In the genomic region with DNA sequence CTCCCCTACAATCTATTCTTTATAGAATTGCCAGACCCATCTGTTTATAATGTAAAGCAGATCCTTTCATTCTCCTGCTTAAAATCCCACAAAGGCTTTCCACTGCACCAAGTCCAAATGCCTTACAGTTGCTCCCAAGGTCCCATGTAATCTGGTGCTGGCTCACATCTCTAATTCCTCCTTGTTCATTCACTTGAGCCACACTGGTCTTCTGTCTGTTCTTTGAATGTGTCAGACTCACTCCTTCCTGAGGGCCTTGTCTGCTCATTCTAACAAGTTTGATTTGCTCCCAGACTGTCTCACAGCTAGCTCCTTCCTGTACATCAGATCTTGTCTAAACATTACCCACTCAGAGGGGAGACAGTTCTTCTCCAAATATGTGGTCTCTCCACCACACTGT, we compare ENCODE assay signal across 20 cellular contexts. TPM values are rescaled to one million over a fixed set of nuclear protein-coding genes. Genes with fewer than 3 reads are reported as not detected.
A peak's percentile ranks its signal among the peaks of the same experiment; 100 is the strongest.
DNase-seq lines count a peak whose midpoint lies in the region; ATAC-seq and TF ChIP-seq lines count a peak whose summit lies in the region.
"Had no signal": no experiment of that assay in that cellular context is flagged by ENCODE, and none has a peak within 500 bp of the region (broad histone marks: within the 10 kb centered on the region; RNA-seq: fewer than 3 reads in every experiment).

No MANE protein-coding gene starts in this region.

- no peaks in the 10 kb centered on the region for H4K20me1 ChIP-seq in smooth muscle cell (ENCODE audit: low read depth)

- DNase-seq in HT1080 (ENCODE audit: low read depth) (peak; percentile 50), adipocyte (ENCODE audit: low read depth) (peak; percentile 33), fibroblast of peridontal ligament (ENCODE audit: extremely low read depth) (peak; percentile 82), smooth muscle cell (lab: John Stamatoyannopoulos, UW; ENCODE audit: unreplicated experiment) (no peak), NCI-H748 (lab: John Stamatoyannopoulos, UW; ENCODE audit: unreplicated experiment) (no peak), NCI-H446 treated with DMSO at 0.1 percent for 48 hours (lab: John Stamatoyannopoulos, UW) (no peak)
- no peak for DNase-seq in activated CD8-positive, alpha-beta memory T cell treated with anti-CD3 and anti-CD28 coated beads, Interleukin-2, amount 50 U/mL, for 4 hours
- DNase-seq: CD8-positive, alpha-beta T cell; DMS79; NCI-H1048; NCI-H146; NCI-H2081 treated with DMSO at 0.1 percent for 48 hours; NCI-H2227 treated with DMSO at 0.1 percent for 48 hours; NCI-H524 treated with DMSO at 0.1 percent for 48 hours; RPMI8226; SJCRH30 had no signal

- peaks cover 19% of the 10 kb centered on the region for H3F3A ChIP-seq in smooth muscle cell (ENCODE audit: low read depth)

- peaks cover 6% of the 10 kb centered on the region for H3K9me3 ChIP-seq in adipocyte (ENCODE audit: control insufficient read depth, low read length)
- H3K9me3 ChIP-seq in smooth muscle cell (replicated peaks; ENCODE audit: low read depth), result no peaks in the 10 kb centered on the region
- H3K9me3 ChIP-seq: SJCRH30 had no signal

- H3K79me2 ChIP-seq in smooth muscle cell (ENCODE audit: low read depth), result no peaks in the 10 kb centered on the region

- no peak overlapping the region for H3K4me3 ChIP-seq in adipocyte (ENCODE audit: low read length)
- H3K4me3 ChIP-seq in smooth muscle cell, result no peak overlapping the region
- H3K4me3 ChIP-seq: GM12878, GM23338, SJCRH30 had no signal

- H2AFZ ChIP-seq in smooth muscle cell (ENCODE audit: low read depth), result no peak overlapping the region
- H2AFZ ChIP-seq: GM23338 had no signal

- no peak for TF ChIP-seq CTCF in smooth muscle cell (IDR thresholded peaks at IDR 0.05; ENCODE audit: borderline replicate concordance, insufficient read depth, poor library complexity, severe bottlenecking)

- H3K4me2 ChIP-seq in smooth muscle cell, result peak overlapping the region; percentile 75
- H3K4me2 ChIP-seq: GM23338, KMS-11 had no signal

- no peaks in the 10 kb centered on the region for H3K36me3 ChIP-seq in adipocyte (ENCODE audit: control insufficient read depth, insufficient read depth, low read length, severe bottlenecking)
- no peaks in the 10 kb centered on the region for H3K36me3 ChIP-seq in smooth muscle cell (ENCODE audit: low read depth)
- H3K36me3 ChIP-seq: SJCRH30 had no signal

- H3K4me1 ChIP-seq in adipocyte (ENCODE audit: control insufficient read depth, insufficient read depth, low read length) (peaks cover 4% of the 10 kb centered on the region), smooth muscle cell (ENCODE audit: low read depth) (peaks cover 7% of the 10 kb centered on the region)

- H3K9ac ChIP-seq in adipocyte (ENCODE audit: low read length) (no peak overlapping the region), smooth muscle cell (ENCODE audit: low read depth) (no peak overlapping the region)
- H3K9ac ChIP-seq: KMS-11 had no signal

- H3K27ac ChIP-seq in smooth muscle cell (ENCODE audit: low read depth), result peak overlapping the region; percentile 98
- H3K27ac ChIP-seq: KMS-11, SJCRH30 had no signal

- no peak for ATAC-seq in HG02840 (IDR thresholded peaks at IDR 0.05; ENCODE audit: low FRiP score, unreplicated experiment)
- ATAC-seq: CD8-positive, alpha-beta T cell; GM12878; GM23338 had no signal

- H3K27me3 ChIP-seq in adipocyte (replicated peaks; ENCODE audit: control insufficient read depth, insufficient read depth, low read length), result no peaks in the 10 kb centered on the region
- no peaks in the 10 kb centered on the region for H3K27me3 ChIP-seq in smooth muscle cell (ENCODE audit: low read depth)
- H3K27me3 ChIP-seq: SJCRH30 had no signal

RNA-seq across cellular contexts. Expression of a gene that starts 38.9 kb away (rescaled TPM):
- total RNA-seq in HT1080 (2014; rRNA removed; shearing (Covaris generic)), result 7.1 and 7.7 TPM in 2 replicates
- polyA plus RNA-seq in HT1080 (2015; cell fraction: cytosol; rRNA removed), result 1.9 TPM in 2 replicates
- polyA plus RNA-seq in HT1080 (2015; cell fraction: nucleus; rRNA removed), result 0.94 and 1.1 TPM in 2 replicates
- 1.4 and 2.4 TPM in 2 replicates for total RNA-seq in smooth muscle cell
- 5.5 and 6.9 TPM in 2 replicates for polyA plus RNA-seq in smooth muscle cell

Comparison
In these comparisons a context has a peak if more than half of its experiments do, and no peak if none do; other contexts are left out.
1. DNase-seq: peak in HT1080 (single experiment), adipocyte (single experiment) and fibroblast of peridontal ligament (single experiment); none in smooth muscle cell (single experiment), NCI-H748 (single experiment), NCI-H446 treated with DMSO at 0.1 percent for 48 hours (single experiment) and activated CD8-positive, alpha-beta memory T cell treated with anti-CD3 and anti-CD28 coated beads, Interleukin-2, amount 50 U/mL, for 4 hours (single experiment).